In the genomic region with DNA sequence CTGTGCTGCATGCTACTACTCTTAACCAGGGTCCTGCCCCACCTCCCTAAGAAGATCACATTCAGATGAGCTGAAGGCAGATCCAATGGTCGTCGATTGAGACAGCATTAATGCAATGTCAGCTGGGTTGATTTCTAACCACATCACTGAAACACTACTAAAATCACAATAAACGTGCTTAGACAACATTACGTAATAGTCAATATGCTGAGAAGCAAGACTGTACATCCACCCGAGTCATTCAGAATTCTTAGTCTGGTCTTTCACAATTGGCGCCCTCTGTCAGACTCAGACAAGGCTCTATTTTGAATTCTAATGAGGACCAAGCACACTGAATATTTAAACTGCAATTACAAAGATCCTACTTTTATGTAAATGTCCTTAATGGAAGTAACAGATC, we compare ENCODE assay signal across 10 cellular contexts.
DNase-seq lines count a peak whose midpoint lies in the region; TF ChIP-seq lines count a peak whose summit lies in the region.
"Had no signal": no experiment of that assay in that cellular context is flagged by ENCODE, and none has a peak within 500 bp of the region (broad histone marks: within the 10 kb centered on the region; RNA-seq: fewer than 3 reads in every experiment).

No MANE protein-coding gene starts in this region.

- no peaks in the 10 kb centered on the region for H3K79me2 ChIP-seq in osteoblast (ENCODE audit: insufficient read depth, low read length)
- H3K79me2 ChIP-seq in mesendoderm (ENCODE audit: control insufficient read depth, insufficient read depth, low read length), result no peaks in the 10 kb centered on the region

- no peaks in the 10 kb centered on the region for H3K27me3 ChIP-seq in osteoblast (ENCODE audit: insufficient read depth, low read length)
- H3K27me3 ChIP-seq in mesendoderm (ENCODE audit: insufficient read depth, low read length, poor library complexity), result no peaks in the 10 kb centered on the region

- H3K9me3 ChIP-seq in HEK293 (ENCODE audit: control insufficient read depth, insufficient read depth, low read depth, low read length), result no peaks in the 10 kb centered on the region
- no peaks in the 10 kb centered on the region for H3K9me3 ChIP-seq in osteoblast (ENCODE audit: low read depth, low read length)

- H2AK5ac ChIP-seq in mesendoderm (ENCODE audit: low read length), result no peak overlapping the region

- H3K36me3 ChIP-seq in HEK293 (ENCODE audit: control insufficient read depth in 2 of 2, insufficient read depth in 1 of 2, low read length in 2 of 2) (no peaks in the 10 kb centered on the region), osteoblast (ENCODE audit: insufficient read depth, low read length) (no peaks in the 10 kb centered on the region), mesendoderm (ENCODE audit: control insufficient read depth, insufficient read depth, low read length) (no peaks in the 10 kb centered on the region)

- peak overlapping the region; percentile 43 for H3K4me2 ChIP-seq in osteoblast (ENCODE audit: insufficient read depth, low read length)
- no peak overlapping the region for H3K4me2 ChIP-seq in mesendoderm (ENCODE audit: low read length)

- CTCF ChIA-PET in HEK293 (lab: Yijun Ruan, JAX), result interaction anchor here (0.6 to 1.6 kb wide), 3 partner anchors 28 to 1057 kb away, joined by 3 to 4 read pairs (median 4); no protein-coding TSS in a partner anchor

- H3K27me3 Mint-ChIP-seq in chondrocyte (ENCODE audit: low read depth), result no peaks in the 10 kb centered on the region
- H3K27me3 Mint-ChIP-seq: natural killer cell treated with Interleukin-12 subunit alpha and Interleukin-12 subunit beta and Interleukin-15 and Interleukin-18, amount 100 ng/mL, for 72 hours; stimulated activated naive CD8-positive, alpha-beta T cell treated with anti-CD3 and anti-CD28 coated beads, Interleukin-15, amount 100 ng/mL, for 72 hours had no signal

- H2BK120ac ChIP-seq in mesendoderm (ENCODE audit: low read depth, low read length), result no peak overlapping the region

- H3K27ac ChIP-seq in HEK293 (ENCODE audit: extremely low read depth, low read depth, low read length), result 0 out of 2 replicates have a peak overlapping the region, but pooled peaks have one; percentile 11
- H3K27ac ChIP-seq in osteoblast (ENCODE audit: low read depth, low read length), result peak overlapping the region; percentile 81
- H3K27ac ChIP-seq in mesendoderm (ENCODE audit: low read depth, low read length), result no peak overlapping the region

- H3K9ac ChIP-seq in mesendoderm (ENCODE audit: low read length), result no peak overlapping the region

- H4K5ac ChIP-seq in mesendoderm (ENCODE audit: low read length), result no peak overlapping the region

- H4K8ac ChIP-seq in mesendoderm (ENCODE audit: low read depth, low read length), result no peak overlapping the region

- H3K36me3 Mint-ChIP-seq in chondrocyte (ENCODE audit: low read depth), result no peaks in the 10 kb centered on the region
- H3K36me3 Mint-ChIP-seq: natural killer cell treated with Interleukin-12 subunit alpha and Interleukin-12 subunit beta and Interleukin-15 and Interleukin-18, amount 100 ng/mL, for 72 hours had no signal

- H3K4me3 ChIP-seq in HEK293 (ENCODE audit: low read depth, low read length), result no peak overlapping the region
- H3K4me3 ChIP-seq in osteoblast (ENCODE audit: insufficient read depth, low read length), result no peak overlapping the region
- H3K4me3 ChIP-seq in mesendoderm (ENCODE audit: low read length), result no peak overlapping the region

- no peaks in the 10 kb centered on the region for H3K79me1 ChIP-seq in mesendoderm (ENCODE audit: low read length)

- no peak overlapping the region for H3K4me3 Mint-ChIP-seq in chondrocyte (ENCODE audit: unreplicated experiment)
- H3K4me3 Mint-ChIP-seq: natural killer cell treated with Interleukin-12 subunit alpha and Interleukin-12 subunit beta and Interleukin-15 and Interleukin-18, amount 100 ng/mL, for 72 hours; stimulated activated naive CD8-positive, alpha-beta T cell treated with anti-CD3 and anti-CD28 coated beads, Interleukin-15, amount 100 ng/mL, for 72 hours had no signal

- H2BK15ac ChIP-seq in mesendoderm (replicated peaks; ENCODE audit: low read depth), result no peak overlapping the region

- peaks cover 42% of the 10 kb centered on the region for H3K4me1 Mint-ChIP-seq in chondrocyte (ENCODE audit: low read depth)

- no peak overlapping the region for H3K4ac ChIP-seq in mesendoderm (ENCODE audit: low read depth, low read length)

- H4K20me1 ChIP-seq in osteoblast (ENCODE audit: insufficient read depth, low read length), result no peaks in the 10 kb centered on the region

- DNase-seq in NCI-H146 treated with DMSO at 0.1 percent for 48 hours (lab: John Stamatoyannopoulos, UW; ENCODE audit: unreplicated experiment), result peak; percentile 57
- DNase-seq in chondrocyte (ENCODE audit: low spot score), result no peak
- no peak for DNase-seq in osteoblast (ENCODE audit: insufficient read length, low spot score, missing footprints)
- DNase-seq in mesendoderm, result no peak
- no peak for DNase-seq in amniotic stem cell (lab: John Stamatoyannopoulos, UW)
- DNase-seq in SW480 (ENCODE audit: low spot score), result no peak
- DNase-seq: activated naive CD4-positive, alpha-beta T cell; stimulated activated naive CD8-positive, alpha-beta T cell treated with anti-CD3 and anti-CD28 coated beads, Interleukin-15, amount 100 ng/mL, for 72 hours had no signal

- no peak overlapping the region for H3K18ac ChIP-seq in mesendoderm (ENCODE audit: low read length)

- H3K23ac ChIP-seq in mesendoderm (ENCODE audit: low read length), result no peak overlapping the region

- H3K4me1 ChIP-seq in HEK293 (ENCODE audit: control insufficient read depth, insufficient read depth, low read length), result peaks cover 16% of the 10 kb centered on the region
- H3K4me1 ChIP-seq in osteoblast (ENCODE audit: insufficient read depth, low read length), result peaks cover 16% of the 10 kb centered on the region
- H3K4me1 ChIP-seq in mesendoderm (ENCODE audit: control insufficient read depth, low read depth, low read length), result no peaks in the 10 kb centered on the region

- no peak overlapping the region for H2BK5ac ChIP-seq in mesendoderm (ENCODE audit: low read length)

- H3K56ac ChIP-seq in mesendoderm (ENCODE audit: low read length), result no peak overlapping the region

- no peak overlapping the region for H2AFZ ChIP-seq in osteoblast (ENCODE audit: low read length)

- TF ChIP-seq CTCF in HEK293 (tag by site-specific recombination; IDR thresholded peaks at IDR 0.05) (no peak), chondrocyte (IDR thresholded peaks at IDR 0.05) (no peak), osteoblast (IDR thresholded peaks at IDR 0.05; ENCODE audit: extremely low read depth, low read depth, low read length) (no peak)

- peak overlapping the region; percentile 78 for H3K27ac Mint-ChIP-seq in chondrocyte (ENCODE audit: unreplicated experiment)
- H3K27ac Mint-ChIP-seq: natural killer cell treated with Interleukin-12 subunit alpha and Interleukin-12 subunit beta and Interleukin-15 and Interleukin-18, amount 100 ng/mL, for 72 hours; stimulated activated naive CD8-positive, alpha-beta T cell treated with anti-CD3 and anti-CD28 coated beads, Interleukin-15, amount 100 ng/mL, for 72 hours had no signal

- no peaks in the 10 kb centered on the region for H3K9me3 Mint-ChIP-seq in chondrocyte (ENCODE audit: low read depth)
- H3K9me3 Mint-ChIP-seq: natural killer cell treated with Interleukin-12 subunit alpha and Interleukin-12 subunit beta and Interleukin-15 and Interleukin-18, amount 100 ng/mL, for 72 hours; stimulated activated naive CD8-positive, alpha-beta T cell treated with anti-CD3 and anti-CD28 coated beads, Interleukin-15, amount 100 ng/mL, for 72 hours had no signal

- WGBS in mesendoderm (ENCODE audit: extremely low coverage, insufficient coverage, low lambda C conversion rate), result no CpG with 5 or more reads among the region's 6 CpGs

- POLR2A ChIA-PET in HEK293 (lab: Yijun Ruan, JAX), result no interaction called here

TF ChIP-seq in HEK293, 187 proteins besides CTCF, POLR2A, EP300 and RAD21 (continues in another document):
- TF ChIP-seq IKZF3 (tag by site-specific recombination; IDR thresholded peaks at IDR 0.05) (no peak), ZNF223 (tag by site-specific recombination; IDR thresholded peaks at IDR 0.05) (no peak), GLIS2 (tag by site-specific recombination; IDR thresholded peaks at IDR 0.05) (no peak), ZNF629 (tag by site-specific recombination; IDR thresholded peaks at IDR 0.05) (no peak), ZNF324 (tag by site-specific recombination; IDR thresholded peaks at IDR 0.05) (no peak), ZBTB49 (tag by site-specific recombination; IDR thresholded peaks at IDR 0.05; ENCODE audit: low read depth) (no peak), BCL11A (tag by site-specific recombination; IDR thresholded peaks at IDR 0.05; ENCODE audit: low read depth) (no peak), KLF10 (tag by site-specific recombination; IDR thresholded peaks at IDR 0.05) (no peak), ZNF366 (tag by site-specific recombination; conservative IDR thresholded peaks at IDR 0.05) (no peak), ZEB2 (tag by site-specific recombination; IDR thresholded peaks at IDR 0.05) (no peak), KLF16 (tag by site-specific recombination; IDR thresholded peaks at IDR 0.05) (no peak), ZNF302 (tag by site-specific recombination; IDR thresholded peaks at IDR 0.05; ENCODE audit: low read depth) (no peak), KLF1 (tag by site-specific recombination; IDR thresholded peaks at IDR 0.05) (no peak), ZBTB20 (tag by site-specific recombination; IDR thresholded peaks at IDR 0.05) (no peak), ZNF521 (tag by site-specific recombination; IDR thresholded peaks at IDR 0.05) (no peak), ZBTB21 (tag by site-specific recombination; IDR thresholded peaks at IDR 0.05) (no peak), ZNF394 (tag by site-specific recombination; IDR thresholded peaks at IDR 0.05; ENCODE audit: borderline replicate concordance) (no peak)
